24 cellular contexts compared by ENCODE assay signal in genomic region chr17:37280841-37281240, GRCh38.
"Had no signal": no experiment of that assay in that cellular context is flagged by ENCODE, and none has a peak within 500 bp of the region (broad histone marks: within the 10 kb centered on the region; RNA-seq: fewer than 3 reads in every experiment).

No MANE protein-coding gene starts in this region.

- H3K27ac ChIP-seq: adrenal gland, cardiac muscle cell, SJCRH30, SK-N-MC had no signal

- H3K4me3 ChIP-seq: adrenal gland, cardiac muscle cell, SJCRH30, SK-N-MC had no signal

- DNase-seq: activated CD4-positive, alpha-beta T cell treated with anti-CD3 and anti-CD28 coated beads, Interleukin-2, amount 10 ng/mL, durations not matched to agents 24 days and 14 days; activated CD4-positive, alpha-beta T cell treated with anti-CD3 and anti-CD28 coated beads, Interleukin-2, amount 50 U/mL, for 4 hours; activated CD8-positive, alpha-beta T cell treated with anti-CD3 and anti-CD28 coated beads for 36 hours; activated effector memory CD4-positive, alpha-beta T cell treated with anti-CD3 and anti-CD28 coated beads, Interleukin-2, amount 50 U/mL, for 16 hours; activated naive CD4-positive, alpha-beta T cell; activated T-cell treated with anti-CD3 and anti-CD28 coated beads, Interleukin-2, amount 50 U/mL, for 1 hour; activated T-cell treated with anti-CD3 and anti-CD28 coated beads, Interleukin-2, amount 50 U/mL, for 72 hours; adrenal gland; anterior cingulate cortex; Karpas-422; KBM-7; MM.1S; MV-4-11; NCI-H1092; NCI-H1436 treated with DMSO at 0.1 percent for 48 hours; NCI-H1694 treated with DMSO at 0.1 percent for 48 hours; NCI-H2029; NCI-H345; NCI-H524 treated with DMSO at 0.1 percent for 48 hours; SHP77; SJCRH30; T1000 had no signal
